19 cellular contexts compared by ENCODE assay signal in genomic region chr15:25641762-25642161, GRCh38.
"Had no signal": no experiment of that assay in that cellular context is flagged by ENCODE, and none has a peak within 500 bp of the region (broad histone marks: within the 10 kb centered on the region; RNA-seq: fewer than 3 reads in every experiment).

No MANE protein-coding gene starts in this region.

- ATAC-seq: activated CD8-positive, alpha-beta T cell treated with anti-CD3 and anti-CD28 coated beads for 36 hours; body of pancreas; foreskin keratinocyte; left cardiac atrium; stimulated activated memory B cell treated with anti-CD40 and anti-IgM and Interleukin-4, amounts not matched to agents 10 μg/mL and 1 μg/mL and 100 μg/mL, for 72 hours; T-helper 17 cell; WTC11 had no signal

- H3K36me3 Mint-ChIP-seq: activated naive CD8-positive, alpha-beta T cell; natural killer cell treated with Interleukin-12 subunit alpha and Interleukin-12 subunit beta and Interleukin-15 and Interleukin-18, amount 100 ng/mL, for 72 hours; stimulated activated memory B cell treated with anti-CD40 and anti-IgM and Interleukin-4, amounts not matched to agents 10 μg/mL and 1 μg/mL and 100 μg/mL, for 72 hours; WTC11 had no signal

- DNase-seq: activated CD4-positive, alpha-beta T cell treated with anti-CD3 and anti-CD28 coated beads for 48 hours; activated CD8-positive, alpha-beta memory T cell treated with anti-CD3 and anti-CD28 coated beads, Interleukin-2, amount 50 U/mL, for 4 hours; activated CD8-positive, alpha-beta T cell treated with anti-CD3 and anti-CD28 coated beads for 36 hours; activated gamma-delta T cell treated with Interleukin-2 at 50 U/mL for 16 hours; activated T-cell treated with anti-CD3 and anti-CD28 coated beads, Interleukin-2, amount 50 U/mL, for 48 hours; amniotic stem cell; body of pancreas; foreskin keratinocyte; glutamatergic neuron; left cardiac atrium; T-helper 17 cell had no signal

- H3K4me1 ChIP-seq: foreskin keratinocyte, vagina had no signal

- H3K27ac ChIP-seq: body of pancreas, coronary artery, foreskin keratinocyte, thyroid gland, vagina had no signal

- H3K36me3 ChIP-seq: thyroid gland, vagina had no signal

- H3K4me3 ChIP-seq: body of pancreas, coronary artery, thyroid gland, vagina had no signal

- H3K27ac Mint-ChIP-seq: activated CD8-positive, alpha-beta T cell treated with anti-CD3 and anti-CD28 coated beads for 36 hours; activated naive CD8-positive, alpha-beta T cell; natural killer cell treated with Interleukin-12 subunit alpha and Interleukin-12 subunit beta and Interleukin-15 and Interleukin-18, amount 100 ng/mL, for 72 hours; stimulated activated memory B cell treated with anti-CD40 and anti-IgM and Interleukin-4, amounts not matched to agents 10 μg/mL and 1 μg/mL and 100 μg/mL, for 72 hours; T-helper 17 cell; WTC11 had no signal

- H3K9me3 Mint-ChIP-seq: activated CD8-positive, alpha-beta T cell treated with anti-CD3 and anti-CD28 coated beads for 36 hours; central memory CD8-positive, alpha-beta T cell; natural killer cell treated with Interleukin-12 subunit alpha and Interleukin-12 subunit beta and Interleukin-15 and Interleukin-18, amount 100 ng/mL, for 72 hours; stimulated activated memory B cell treated with anti-CD40 and anti-IgM and Interleukin-4, amounts not matched to agents 10 μg/mL and 1 μg/mL and 100 μg/mL, for 72 hours; WTC11 had no signal

- H3K9me3 ChIP-seq: body of pancreas, thyroid gland, vagina had no signal

- H3K27me3 ChIP-seq: body of pancreas, foreskin keratinocyte, thyroid gland, vagina had no signal

- H3K4me1 Mint-ChIP-seq: central memory CD8-positive, alpha-beta T cell; stimulated activated memory B cell treated with anti-CD40 and anti-IgM and Interleukin-4, amounts not matched to agents 10 μg/mL and 1 μg/mL and 100 μg/mL, for 72 hours; T-helper 17 cell had no signal

- H3K4me3 Mint-ChIP-seq: activated CD8-positive, alpha-beta T cell treated with anti-CD3 and anti-CD28 coated beads for 36 hours; activated naive CD8-positive, alpha-beta T cell; central memory CD8-positive, alpha-beta T cell; natural killer cell treated with Interleukin-12 subunit alpha and Interleukin-12 subunit beta and Interleukin-15 and Interleukin-18, amount 100 ng/mL, for 72 hours; stimulated activated memory B cell treated with anti-CD40 and anti-IgM and Interleukin-4, amounts not matched to agents 10 μg/mL and 1 μg/mL and 100 μg/mL, for 72 hours; T-helper 17 cell; WTC11 had no signal
